Comparison of ENCODE assay signal across 11 cellular contexts in genomic region chr14:75884198-75884611, GRCh38.
DNase-seq lines count a peak whose midpoint lies in the region; ATAC-seq and TF ChIP-seq lines count a peak whose summit lies in the region.
"Had no signal": no experiment of that assay in that cellular context is flagged by ENCODE, and none has a peak within 500 bp of the region (broad histone marks: within the 10 kb centered on the region; RNA-seq: fewer than 3 reads in every experiment).

No MANE protein-coding gene starts in this region.

- no peak for DNase-seq in activated T-cell treated with anti-CD3 and anti-CD28 coated beads, Interleukin-2, amount 50 U/mL, for 72 hours
- no peak for DNase-seq in activated T-cell treated with anti-CD3 and anti-CD28 coated beads, Interleukin-2, amount 50 U/mL, for 24 hours
- peak; percentile 45 for DNase-seq in SK-MEL-5 (ENCODE audit: low read depth, low spot score)
- peak; percentile 63 to 67 for DNase-seq in foreskin fibroblast
- no peak for DNase-seq in type B pancreatic cell (ENCODE audit: extremely low spot score, unreplicated experiment)
- no peak for DNase-seq in COLO668 (lab: John Stamatoyannopoulos, UW; ENCODE audit: unreplicated experiment)
- no peak for DNase-seq in central memory CD4-positive, alpha-beta T cell
- DNase-seq in NCI-H187 treated with DMSO at 0.1 percent for 48 hours (lab: John Stamatoyannopoulos, UW): no peak
- DNase-seq: effector memory CD8-positive, alpha-beta T cell; NCI-H524 treated with DMSO at 0.1 percent for 48 hours had no signal

- H3K27ac Mint-ChIP-seq in activated T-cell treated with anti-CD3 and anti-CD28 coated beads, Interleukin-2, amount 50 U/mL, for 72 hours: peak overlapping the region; percentile 26
- H3K27ac Mint-ChIP-seq in activated T-cell treated with anti-CD3 and anti-CD28 coated beads, Interleukin-2, amount 50 U/mL, for 24 hours: no peak overlapping the region
- no peak overlapping the region for H3K27ac Mint-ChIP-seq in type B pancreatic cell
- H3K27ac Mint-ChIP-seq: effector memory CD8-positive, alpha-beta T cell had no signal

- peak; percentile 23 for TF ChIP-seq CTCF in foreskin fibroblast (IDR thresholded peaks at IDR 0.05; ENCODE audit: low read depth, low read length)
- TF ChIP-seq CTCF in type B pancreatic cell (conservative IDR thresholded peaks at IDR 0.05): peak; percentile 62

- H3K27me3 Mint-ChIP-seq in activated T-cell treated with anti-CD3 and anti-CD28 coated beads, Interleukin-2, amount 50 U/mL, for 72 hours (ENCODE audit: low read depth): no peaks in the 10 kb centered on the region
- no peaks in the 10 kb centered on the region for H3K27me3 Mint-ChIP-seq in activated T-cell treated with anti-CD3 and anti-CD28 coated beads, Interleukin-2, amount 50 U/mL, for 24 hours
- no peaks in the 10 kb centered on the region for H3K27me3 Mint-ChIP-seq in type B pancreatic cell
- H3K27me3 Mint-ChIP-seq: effector memory CD8-positive, alpha-beta T cell had no signal

- peaks cover 9% of the 10 kb centered on the region for H3K4me1 Mint-ChIP-seq in activated T-cell treated with anti-CD3 and anti-CD28 coated beads, Interleukin-2, amount 50 U/mL, for 72 hours (ENCODE audit: low read depth)
- peaks cover 7% of the 10 kb centered on the region for H3K4me1 Mint-ChIP-seq in activated T-cell treated with anti-CD3 and anti-CD28 coated beads, Interleukin-2, amount 50 U/mL, for 24 hours (ENCODE audit: low read depth)
- peaks cover 20% of the 10 kb centered on the region for H3K4me1 Mint-ChIP-seq in type B pancreatic cell (ENCODE audit: unreplicated experiment)

- ATAC-seq in activated T-cell treated with anti-CD3 and anti-CD28 coated beads, Interleukin-2, amount 50 U/mL, for 72 hours (replicated peaks in 1 of 2): no peak
- ATAC-seq: effector memory CD8-positive, alpha-beta T cell had no signal

- in situ Hi-C loops in SK-MEL-5 (cut with HindIII; ENCODE audit: low pct_unique_long_range_greater_than_20kb, low sequenced_read_pairs): no loop called here

- no peak overlapping the region for H3K4me3 Mint-ChIP-seq in activated T-cell treated with anti-CD3 and anti-CD28 coated beads, Interleukin-2, amount 50 U/mL, for 72 hours
- H3K4me3 Mint-ChIP-seq in activated T-cell treated with anti-CD3 and anti-CD28 coated beads, Interleukin-2, amount 50 U/mL, for 24 hours: no peak overlapping the region
- no peak overlapping the region for H3K4me3 Mint-ChIP-seq in type B pancreatic cell
- H3K4me3 Mint-ChIP-seq: effector memory CD8-positive, alpha-beta T cell had no signal

- H3K36me3 Mint-ChIP-seq in activated T-cell treated with anti-CD3 and anti-CD28 coated beads, Interleukin-2, amount 50 U/mL, for 72 hours (ENCODE audit: insufficient read depth in 2 of 2): peaks cover 0 to 4% of the 10 kb centered on the region in 2 donors
- H3K36me3 Mint-ChIP-seq in activated T-cell treated with anti-CD3 and anti-CD28 coated beads, Interleukin-2, amount 50 U/mL, for 24 hours (ENCODE audit: low read depth): peaks cover 56% of the 10 kb centered on the region
- H3K36me3 Mint-ChIP-seq in type B pancreatic cell: peaks cover 23% of the 10 kb centered on the region

- no peaks in the 10 kb centered on the region for H3K9me3 Mint-ChIP-seq in activated T-cell treated with anti-CD3 and anti-CD28 coated beads, Interleukin-2, amount 50 U/mL, for 72 hours
- H3K9me3 Mint-ChIP-seq in activated T-cell treated with anti-CD3 and anti-CD28 coated beads, Interleukin-2, amount 50 U/mL, for 24 hours: no peaks in the 10 kb centered on the region
- H3K9me3 Mint-ChIP-seq in type B pancreatic cell: no peaks in the 10 kb centered on the region
- H3K9me3 Mint-ChIP-seq: effector memory CD8-positive, alpha-beta T cell had no signal

- H3K4me3 ChIP-seq in foreskin fibroblast (ENCODE audit: low read depth in 1 of 2, low read length in 2 of 2): no peak overlapping the region
- H3K4me3 ChIP-seq: BLaER1 treated with 17β-estradiol and CSF1 and Interleukin-3, amounts not matched to agents 10 nM and 100 nM had no signal

Comparison
In these comparisons a context has a peak if more than half of its experiments do, and no peak if none do; other contexts are left out.
1. DNase-seq: peak in SK-MEL-5 (single experiment) and foreskin fibroblast (2 of 2); none in activated T-cell treated with anti-CD3 and anti-CD28 coated beads, Interleukin-2, amount 50 U/mL, for 72 hours (0 of 2), activated T-cell treated with anti-CD3 and anti-CD28 coated beads, Interleukin-2, amount 50 U/mL, for 24 hours (single experiment), type B pancreatic cell (single experiment), COLO668 (single experiment), central memory CD4-positive, alpha-beta T cell (single experiment) and NCI-H187 treated with DMSO at 0.1 percent for 48 hours (single experiment).